Comparison of ENCODE assay signal across 20 cellular contexts in genomic region chr3:188037965-188038581, GRCh38.
DNase-seq lines count a peak whose midpoint lies in the region; ATAC-seq and TF ChIP-seq lines count a peak whose summit lies in the region.
"Had no signal": no experiment of that assay in that cellular context is flagged by ENCODE, and none has a peak within 500 bp of the region (broad histone marks: within the 10 kb centered on the region; RNA-seq: fewer than 3 reads in every experiment).

No MANE protein-coding gene starts in this region.

- H3K27me3 ChIP-seq in PC-3 (ENCODE audit: low read length) (no peaks in the 10 kb centered on the region), colonic mucosa (no peaks in the 10 kb centered on the region)
- H3K27me3 ChIP-seq: BLaER1 treated with 17β-estradiol and CSF1 and Interleukin-3, amounts not matched to agents 10 nM and 100 nM; neural progenitor cell had no signal

- H3K36me3 Mint-ChIP-seq in osteocyte (ENCODE audit: unreplicated experiment) = no peaks in the 10 kb centered on the region
- H3K36me3 Mint-ChIP-seq: neural progenitor cell had no signal

- TF ChIP-seq CTCF in PC-3 (conservative IDR thresholded peaks at IDR 0.05; ENCODE audit: low read depth, low read length) = no peak
- TF ChIP-seq CTCF in colonic mucosa (IDR thresholded peaks at IDR 0.05) = no peak
- no peak for TF ChIP-seq CTCF in osteocyte (IDR thresholded peaks at IDR 0.05)
- no peak for TF ChIP-seq CTCF in GM20000 (IDR thresholded peaks at IDR 0.05; ENCODE audit: extremely low read depth, missing control alignments)
- no peak for TF ChIP-seq CTCF in lower leg skin (IDR thresholded peaks at IDR 0.05)

- no peaks in the 10 kb centered on the region for H3K9me3 ChIP-seq in PC-3 (ENCODE audit: low read length)
- no peaks in the 10 kb centered on the region for H3K9me3 ChIP-seq in colonic mucosa

- no peaks in the 10 kb centered on the region for H4K20me1 ChIP-seq in PC-3 (ENCODE audit: low read length)
- H4K20me1 ChIP-seq: BLaER1 treated with 17β-estradiol and CSF1 and Interleukin-3, amounts not matched to agents 10 nM and 100 nM had no signal

- intact Hi-C loops in PC-3 (cut with micrococcal nuclease) (loop anchor here (1.0 to 5.0 kb wide), 4 partner anchors 114 to 914 kb away; partner anchors contain the start of gene LPP), colonic mucosa (cut with DNase I) (no loop called here), lower leg skin (cut with DNase I; ENCODE audit: low total_unique reads) (no loop called here)

- H2AFZ ChIP-seq in PC-3 (ENCODE audit: low read length) = no peak overlapping the region
- H2AFZ ChIP-seq: neural progenitor cell had no signal

- peak overlapping the region; percentile 76 for H3K27ac Mint-ChIP-seq in osteocyte (ENCODE audit: unreplicated experiment)
- H3K27ac Mint-ChIP-seq: activated naive CD4-positive, alpha-beta T cell treated with anti-CD3 and anti-CD28 coated beads, Interleukin-2, amount 50 U/mL, for 72 hours; neural progenitor cell had no signal

- no peaks in the 10 kb centered on the region for H3K79me2 ChIP-seq in PC-3 (ENCODE audit: low read length)

- no peak overlapping the region for H3K9ac ChIP-seq in PC-3 (ENCODE audit: low read length)
- no peak overlapping the region for H3K9ac ChIP-seq in colonic mucosa (ENCODE audit: low read depth in 2 of 2, low read length in 2 of 2)
- H3K9ac ChIP-seq: BLaER1 treated with 17β-estradiol and CSF1 and Interleukin-3, amounts not matched to agents 10 nM and 100 nM; KMS-11; neural progenitor cell had no signal

- DNase-seq in ELR (ENCODE audit: low read depth) (peak; percentile 55), PC-3 (peak; percentile 48), colonic mucosa (peak; percentile 32), osteocyte (ENCODE audit: extremely low spot score, unreplicated experiment) (no peak), GM20000 (ENCODE audit: low spot score) (no peak), lower leg skin (ENCODE audit: low spot score in 2 of 2) (no peak), ureter (ENCODE audit: low spot score) (no peak)
- DNase-seq: foreskin melanocyte; HCEC 1CT; mesendoderm; NCI-H146; NCI-H446 treated with DMSO at 0.1 percent for 48 hours; OCI-M1; stimulated activated CD4-positive, alpha-beta T cell treated with anti-CD3 and anti-CD28 coated beads, Interleukin-4, amount 100 ng/mL, for 1 hour had no signal

- peak; percentile 42 for ATAC-seq in PC-3
- ATAC-seq: activated naive CD4-positive, alpha-beta T cell treated with anti-CD3 and anti-CD28 coated beads, Interleukin-2, amount 50 U/mL, for 72 hours; GM12878 had no signal

- H3K4me3 Mint-ChIP-seq in osteocyte (ENCODE audit: unreplicated experiment) = no peak overlapping the region
- H3K4me3 Mint-ChIP-seq: central memory CD8-positive, alpha-beta T cell; neural progenitor cell had no signal

- no peak for TF ChIP-seq POLR2A in lower leg skin (IDR thresholded peaks at IDR 0.05)

- H3K4me2 ChIP-seq in PC-3 (ENCODE audit: low read length) = no peak overlapping the region
- H3K4me2 ChIP-seq: KMS-11, neural progenitor cell had no signal

- BruUV-seq in PC-3 (replicated peaks; lab: Mats Ljungman, UMichigan) = no TSS peak

- H3F3A ChIP-seq in PC-3 (ENCODE audit: low read length, unreplicated experiment) = no peaks in the 10 kb centered on the region

- POLR2A ChIA-PET in PC-3 (lab: Charles Lee; ENCODE audit: unreplicated experiment) = interaction anchor here (0.6 kb wide), 1 partner anchor 271 kb away, joined by 3 read pairs; no protein-coding TSS in a partner anchor

- 44 to 54% methylated on average over 6 of the region's 6 CpGs for WGBS in lower leg skin, 2 donors

- H3K9me3 Mint-ChIP-seq in osteocyte (ENCODE audit: unreplicated experiment) = no peaks in the 10 kb centered on the region
- H3K9me3 Mint-ChIP-seq: central memory CD8-positive, alpha-beta T cell had no signal

- H3K4me3 ChIP-seq in PC-3 (ENCODE audit: low read length) (no peak overlapping the region), colonic mucosa (no peak overlapping the region), lower leg skin (ENCODE audit: low read depth, poor library complexity, severe bottlenecking) (no peak overlapping the region)
- H3K4me3 ChIP-seq: BLaER1 treated with 17β-estradiol and CSF1 and Interleukin-3, amounts not matched to agents 10 nM and 100 nM; GM12878; neural progenitor cell had no signal

- no peaks in the 10 kb centered on the region for H3K9me2 ChIP-seq in PC-3 (replicated peaks; ENCODE audit: low read length)

- H3K36me3 ChIP-seq in PC-3 (ENCODE audit: low read depth, low read length) = no peaks in the 10 kb centered on the region
- H3K36me3 ChIP-seq in colonic mucosa = no peaks in the 10 kb centered on the region
- H3K36me3 ChIP-seq: neural progenitor cell had no signal

- H3K4me1 ChIP-seq in PC-3 (ENCODE audit: insufficient read depth, low read length) (peaks cover 16% of the 10 kb centered on the region), colonic mucosa (no peaks in the 10 kb centered on the region)

- H3K4me1 Mint-ChIP-seq in osteocyte (ENCODE audit: unreplicated experiment) = peaks cover 35% of the 10 kb centered on the region

- CTCF ChIA-PET in PC-3 (lab: Charles Lee) = interaction anchor here (0.6 kb wide), 1 partner anchor 910 kb away, joined by 7 read pairs; no protein-coding TSS in a partner anchor

- H3K27ac ChIP-seq in PC-3 (ENCODE audit: low read length) (no peak overlapping the region), colonic mucosa (no peak overlapping the region)
- H3K27ac ChIP-seq: BLaER1 treated with 17β-estradiol and CSF1 and Interleukin-3, amounts not matched to agents 10 nM and 100 nM; KMS-11; neural progenitor cell had no signal

- no peaks in the 10 kb centered on the region for H3K27me3 Mint-ChIP-seq in osteocyte (ENCODE audit: unreplicated experiment)
- H3K27me3 Mint-ChIP-seq: central memory CD8-positive, alpha-beta T cell had no signal

Comparison
In these comparisons a context has a peak if more than half of its experiments do, and no peak if none do; other contexts are left out.
1. DNase-seq: peak in ELR (single experiment), PC-3 (single experiment) and colonic mucosa (single experiment); none in osteocyte (single experiment), GM20000 (single experiment), lower leg skin (0 of 2) and ureter (single experiment).